Comparison of ENCODE assay signal across 17 cellular contexts in genomic region chr3:30684361-30684760, GRCh38.
DNase-seq lines count a peak whose midpoint lies in the region; ATAC-seq and TF ChIP-seq lines count a peak whose summit lies in the region.
"Had no signal": no experiment of that assay in that cellular context is flagged by ENCODE, and none has a peak within 500 bp of the region (broad histone marks: within the 10 kb centered on the region; RNA-seq: fewer than 3 reads in every experiment).

No MANE protein-coding gene starts in this region.

- no peaks in the 10 kb centered on the region for H3K9me3 ChIP-seq in T-helper 17 cell (ENCODE audit: control insufficient read depth, low read length, poor library complexity, severe bottlenecking)
- H3K9me3 ChIP-seq in liver (ENCODE audit: control insufficient read depth in 4 of 4, low read length in 3 of 4) = no peaks in the 10 kb centered on the region
- no peaks in the 10 kb centered on the region for H3K9me3 ChIP-seq in thoracic aorta
- no peaks in the 10 kb centered on the region for H3K9me3 ChIP-seq in mucosa of descending colon
- H3K9me3 ChIP-seq: left lung, SK-N-SH had no signal

- WGBS in liver = 87% methylated on average over 3 of the region's 3 CpGs

- no peaks in the 10 kb centered on the region for H3K9me3 Mint-ChIP-seq in activated naive CD4-positive, alpha-beta T cell treated with anti-CD3 and anti-CD28 coated beads for 36 hours
- H3K9me3 Mint-ChIP-seq: H9, neural crest cell had no signal

- CTCF ChIA-PET in activated naive CD4-positive, alpha-beta T cell treated with anti-CD3 and anti-CD28 coated beads for 36 hours (lab: Charles Lee) = interaction anchor here (0.6 to 1.5 kb wide), 9 partner anchors 9 to 339 kb away, joined by 3 to 8 read pairs (median 3); no protein-coding TSS in a partner anchor

- no peak overlapping the region for H3K9ac ChIP-seq in liver (ENCODE audit: low read depth in 1 of 2, low read length in 2 of 2)
- H3K9ac ChIP-seq: SK-N-SH had no signal

- no peaks in the 10 kb centered on the region for H3K27me3 Mint-ChIP-seq in activated naive CD4-positive, alpha-beta T cell treated with anti-CD3 and anti-CD28 coated beads for 36 hours (ENCODE audit: low read depth)
- no peaks in the 10 kb centered on the region for H3K27me3 Mint-ChIP-seq in T-helper 17 cell

- DNase-seq in activated naive CD4-positive, alpha-beta T cell treated with anti-CD3 and anti-CD28 coated beads for 36 hours = no peak
- no peak for DNase-seq in activated naive CD4-positive, alpha-beta T cell (lab: John Stamatoyannopoulos, UW)
- no peak for DNase-seq in T-helper 17 cell
- DNase-seq in thoracic aorta (ENCODE audit: low spot score) = no peak
- no peak for DNase-seq in mucosa of descending colon
- DNase-seq in foreskin melanocyte = no peak
- DNase-seq in T1000 (lab: John Stamatoyannopoulos, UW) = no peak
- DNase-seq: effector memory CD4-positive, alpha-beta T cell; H9; left lung; NCI-H2029; NCI-H524; retina; SK-N-SH; stimulated activated CD4-positive, alpha-beta T cell treated with anti-CD3 and anti-CD28 coated beads, Interleukin-1b, Interleukin-23, amount 100 ng/mL, for 48 hours had no signal

- peak overlapping the region; percentile 93 for H3K27ac Mint-ChIP-seq in activated naive CD4-positive, alpha-beta T cell treated with anti-CD3 and anti-CD28 coated beads for 36 hours
- peak overlapping the region; percentile 19 for H3K27ac Mint-ChIP-seq in T-helper 17 cell

- intact Hi-C loops in activated naive CD4-positive, alpha-beta T cell treated with anti-CD3 and anti-CD28 coated beads for 36 hours (cut with micrococcal nuclease) = loop anchor here (2.0 to 10.0 kb wide), 2 partner anchors 54 to 850 kb away; partner anchors contain the start of gene STT3B
- intact Hi-C loops in mucosa of descending colon (cut with DNase I, micrococcal nuclease) = no loop called here

- peaks cover 100% of the 10 kb centered on the region for H3K4me1 Mint-ChIP-seq in activated naive CD4-positive, alpha-beta T cell treated with anti-CD3 and anti-CD28 coated beads for 36 hours (ENCODE audit: low read depth)
- peaks cover 63% of the 10 kb centered on the region for H3K4me1 Mint-ChIP-seq in T-helper 17 cell

- H3K4me1 ChIP-seq in liver (ENCODE audit: control insufficient read depth in 4 of 4, insufficient read depth in 4 of 4, low read length in 3 of 4) (peaks cover 3 to 14% (median 10%) of the 10 kb centered on the region in 4 donors), thoracic aorta (ENCODE audit: control insufficient read depth in 1 of 2, low read depth in 2 of 2) (peaks cover 64 to 87% of the 10 kb centered on the region in 2 donors), mucosa of descending colon (ENCODE audit: low read depth) (peaks cover 18% of the 10 kb centered on the region)

- ATAC-seq in T-helper 17 cell (no peak), thoracic aorta (ENCODE audit: insufficient number of reproducible peaks, low FRiP score, low read depth) (no peak), mucosa of descending colon (no peak)
- ATAC-seq: left lung had no signal

- H3K36me3 ChIP-seq in liver (ENCODE audit: control insufficient read depth in 4 of 4, insufficient read depth in 3 of 4, low read depth in 1 of 4, low read length in 3 of 4) (peaks cover 3 to 13% (median 3%) of the 10 kb centered on the region in 4 donors), thoracic aorta (peaks cover 13% of the 10 kb centered on the region), mucosa of descending colon (ENCODE audit: low read depth) (no peaks in the 10 kb centered on the region)

- H3K4me3 ChIP-seq in liver (ENCODE audit: low read depth in 1 of 3, low read length in 3 of 3) (no peak overlapping the region), thoracic aorta (no peak overlapping the region), mucosa of descending colon (no peak overlapping the region)
- H3K4me3 ChIP-seq: left lung had no signal

- TF ChIP-seq RAD21 in liver (IDR thresholded peaks at IDR 0.05) = no peak

- H3K36me3 Mint-ChIP-seq in activated naive CD4-positive, alpha-beta T cell treated with anti-CD3 and anti-CD28 coated beads for 36 hours (ENCODE audit: low read depth) = peaks cover 78% of the 10 kb centered on the region
- peaks cover 11% of the 10 kb centered on the region for H3K36me3 Mint-ChIP-seq in T-helper 17 cell (ENCODE audit: low read depth)

- H3K27ac ChIP-seq in liver (ENCODE audit: low read depth in 1 of 2, low read length in 2 of 2) (no peak overlapping the region), thoracic aorta (peak overlapping the region; percentile 2 to 23)

- TF ChIP-seq CTCF in liver (IDR thresholded peaks at IDR 0.05; ENCODE audit: low read depth, low read length, missing input control) (no peak), thoracic aorta (IDR thresholded peaks at IDR 0.05) (no peak), mucosa of descending colon (IDR thresholded peaks at IDR 0.05) (no peak)

- no peak overlapping the region for H3K4me3 Mint-ChIP-seq in activated naive CD4-positive, alpha-beta T cell treated with anti-CD3 and anti-CD28 coated beads for 36 hours
- no peak overlapping the region for H3K4me3 Mint-ChIP-seq in T-helper 17 cell
- H3K4me3 Mint-ChIP-seq: H9, neural crest cell had no signal

- no peaks in the 10 kb centered on the region for H3K27me3 ChIP-seq in liver (ENCODE audit: control insufficient read depth in 4 of 4, insufficient read depth in 4 of 4, low read length in 3 of 4)
- no peaks in the 10 kb centered on the region for H3K27me3 ChIP-seq in thoracic aorta (replicated peaks; ENCODE audit: insufficient read depth)
- H3K27me3 ChIP-seq: left lung had no signal

TF ChIP-seq in liver, 16 proteins besides CTCF, POLR2A, EP300 and RAD21:
- no peak for TF ChIP-seq MAX (IDR thresholded peaks at IDR 0.05)
- TF ChIP-seq, protein P1, sequence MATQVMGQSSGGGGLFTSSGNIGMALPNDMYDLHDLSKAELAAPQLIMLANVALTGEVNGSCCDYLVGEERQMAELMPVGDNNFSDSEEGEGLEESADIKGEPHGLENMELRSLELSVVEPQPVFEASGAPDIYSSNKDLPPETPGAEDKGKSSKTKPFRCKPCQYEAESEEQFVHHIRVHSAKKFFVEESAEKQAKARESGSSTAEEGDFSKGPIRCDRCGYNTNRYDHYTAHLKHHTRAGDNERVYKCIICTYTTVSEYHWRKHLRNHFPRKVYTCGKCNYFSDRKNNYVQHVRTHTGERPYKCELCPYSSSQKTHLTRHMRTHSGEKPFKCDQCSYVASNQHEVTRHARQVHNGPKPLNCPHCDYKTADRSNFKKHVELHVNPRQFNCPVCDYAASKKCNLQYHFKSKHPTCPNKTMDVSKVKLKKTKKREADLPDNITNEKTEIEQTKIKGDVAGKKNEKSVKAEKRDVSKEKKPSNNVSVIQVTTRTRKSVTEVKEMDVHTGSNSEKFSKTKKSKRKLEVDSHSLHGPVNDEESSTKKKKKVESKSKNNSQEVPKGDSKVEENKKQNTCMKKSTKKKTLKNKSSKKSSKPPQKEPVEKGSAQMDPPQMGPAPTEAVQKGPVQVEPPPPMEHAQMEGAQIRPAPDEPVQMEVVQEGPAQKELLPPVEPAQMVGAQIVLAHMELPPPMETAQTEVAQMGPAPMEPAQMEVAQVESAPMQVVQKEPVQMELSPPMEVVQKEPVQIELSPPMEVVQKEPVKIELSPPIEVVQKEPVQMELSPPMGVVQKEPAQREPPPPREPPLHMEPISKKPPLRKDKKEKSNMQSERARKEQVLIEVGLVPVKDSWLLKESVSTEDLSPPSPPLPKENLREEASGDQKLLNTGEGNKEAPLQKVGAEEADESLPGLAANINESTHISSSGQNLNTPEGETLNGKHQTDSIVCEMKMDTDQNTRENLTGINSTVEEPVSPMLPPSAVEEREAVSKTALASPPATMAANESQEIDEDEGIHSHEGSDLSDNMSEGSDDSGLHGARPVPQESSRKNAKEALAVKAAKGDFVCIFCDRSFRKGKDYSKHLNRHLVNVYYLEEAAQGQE (IDR thresholded peaks at IDR 0.05) = peak; percentile 12

Comparison
In these comparisons a context has a peak if more than half of its experiments do, and no peak if none do; other contexts are left out.
1. H3K27ac ChIP-seq: peak in thoracic aorta (2 of 2); none in liver (0 of 2).